In genomic region chrY:19265404-19265803, GRCh38 we compare ENCODE assay signal across 22 cellular contexts.
DNase-seq lines count a peak whose midpoint lies in the region; ATAC-seq and TF ChIP-seq lines count a peak whose summit lies in the region.
"Had no signal": no experiment of that assay in that cellular context is flagged by ENCODE, and none has a peak within 500 bp of the region (broad histone marks: within the 10 kb centered on the region; RNA-seq: fewer than 3 reads in every experiment).

No MANE protein-coding gene starts in this region.

- TF ChIP-seq CTCF in epithelial cell of esophagus (IDR thresholded peaks at IDR 0.05; ENCODE audit: insufficient read depth, low read depth, low read length, missing control alignments): no peak

- ATAC-seq in HG03280 (IDR thresholded peaks at IDR 0.05; ENCODE audit: unreplicated experiment): no peak
- ATAC-seq: A549, GM12878, HCT116 had no signal

- DNase-seq in M059J (ENCODE audit: low read depth) (peak; percentile 6), epithelial cell of esophagus (ENCODE audit: low read depth) (peak; percentile 35), renal cortical epithelial cell (ENCODE audit: low read depth) (peak; percentile 60), kidney glomerular epithelial cell (lab: John Stamatoyannopoulos, UW) (no peak)
- DNase-seq in stimulated activated CD4-positive, alpha-beta T cell treated with anti-CD3 and anti-CD28 coated beads, Interleukin-4, amount 100 ng/mL, for 4 hours: no peak
- DNase-seq: 8988T; ACHN; AML-193; BE2C; CD4-positive, alpha-beta T cell; CD8-positive, alpha-beta memory T cell; DMS 273 treated with DMSO at 0.1 percent for 48 hours; DMS79; EL; GDM1; GM23248; H9 had no signal

- no peak overlapping the region for H3K4me3 ChIP-seq in epithelial cell of esophagus (ENCODE audit: low read length)
- H3K4me3 ChIP-seq: A549; BLaER1 treated with 17β-estradiol and CSF1 and Interleukin-3, amounts not matched to agents 10 nM and 100 nM; GM12878; GM23248 had no signal

Comparison
In these comparisons a context has a peak if more than half of its experiments do, and no peak if none do; other contexts are left out.
1. DNase-seq: peak in M059J (single experiment), epithelial cell of esophagus (single experiment) and renal cortical epithelial cell (single experiment); none in kidney glomerular epithelial cell (single experiment) and stimulated activated CD4-positive, alpha-beta T cell treated with anti-CD3 and anti-CD28 coated beads, Interleukin-4, amount 100 ng/mL, for 4 hours (0 of 2).